Comparison of ENCODE assay signal across 16 cellular contexts in genomic region chr1:57926025-57926552, GRCh38.
A peak's percentile ranks its signal among the peaks of the same experiment; 100 is the strongest.
DNase-seq lines count a peak whose midpoint lies in the region; ATAC-seq and TF ChIP-seq lines count a peak whose summit lies in the region.
"Had no signal": no experiment of that assay in that cellular context is flagged by ENCODE, and none has a peak within 500 bp of the region (broad histone marks: within the 10 kb centered on the region; RNA-seq: fewer than 3 reads in every experiment).

No MANE protein-coding gene starts in this region.

- peak overlapping the region; percentile 18; the same call in 1 of the 2 replicates for H3K4me2 ChIP-seq in BLaER1

- no peak for TF ChIP-seq EP300 in esophagus muscularis mucosa (IDR thresholded peaks at IDR 0.05)

- TF ChIP-seq CTCF in esophagus muscularis mucosa (IDR thresholded peaks at IDR 0.05) (no peak), mucosa of descending colon (IDR thresholded peaks at IDR 0.05) (no peak), heart left ventricle (IDR thresholded peaks at IDR 0.05) (no peak)

- H3K4me1 ChIP-seq in BLaER1 = peaks cover 37% of the 10 kb centered on the region
- no peaks in the 10 kb centered on the region for H3K4me1 ChIP-seq in esophagus muscularis mucosa
- no peaks in the 10 kb centered on the region for H3K4me1 ChIP-seq in mucosa of descending colon (ENCODE audit: low read depth)
- no peaks in the 10 kb centered on the region for H3K4me1 ChIP-seq in heart left ventricle

- no peak for TF ChIP-seq POLR2A in esophagus muscularis mucosa (IDR thresholded peaks at IDR 0.05; ENCODE audit: low read depth)
- TF ChIP-seq POLR2A in heart left ventricle (IDR thresholded peaks at IDR 0.05) = no peak

- no peaks in the 10 kb centered on the region for H3K36me3 ChIP-seq in BLaER1
- no peaks in the 10 kb centered on the region for H3K36me3 ChIP-seq in esophagus muscularis mucosa
- H3K36me3 ChIP-seq in mucosa of descending colon (ENCODE audit: low read depth) = no peaks in the 10 kb centered on the region
- no peaks in the 10 kb centered on the region for H3K36me3 ChIP-seq in heart left ventricle
- H3K36me3 ChIP-seq: BLaER1 treated with 17β-estradiol and CSF1 and Interleukin-3, amounts not matched to agents 10 nM and 100 nM had no signal

- no peaks in the 10 kb centered on the region for H3K9me3 ChIP-seq in BLaER1
- no peaks in the 10 kb centered on the region for H3K9me3 ChIP-seq in esophagus muscularis mucosa
- no peaks in the 10 kb centered on the region for H3K9me3 ChIP-seq in mucosa of descending colon
- no peaks in the 10 kb centered on the region for H3K9me3 ChIP-seq in heart left ventricle
- H3K9me3 ChIP-seq: BLaER1 treated with 17β-estradiol and CSF1 and Interleukin-3, amounts not matched to agents 10 nM and 100 nM had no signal

- intact Hi-C loops in esophagus muscularis mucosa (cut with DNase I) = no loop called here
- intact Hi-C loops in mucosa of descending colon (cut with DNase I, micrococcal nuclease) = no loop called here
- intact Hi-C loops in heart left ventricle (cut with DNase I) = no loop called here

- 86% methylated on average over 4 of the region's 4 CpGs for WGBS in esophagus muscularis mucosa
- 74 to 81% (median 77%) methylated on average over 4 of the region's 4 CpGs for WGBS in heart left ventricle, 4 donors

- H3K27ac ChIP-seq in BLaER1 (no peak overlapping the region), esophagus muscularis mucosa (replicated peaks in 1 of 4) (no peak overlapping the region), heart left ventricle (no peak overlapping the region)
- H3K27ac ChIP-seq: 22Rv1; BLaER1 treated with 17β-estradiol and CSF1 and Interleukin-3, amounts not matched to agents 10 nM and 100 nM; GM23248 had no signal

- no peaks in the 10 kb centered on the region for H4K20me1 ChIP-seq in BLaER1
- H4K20me1 ChIP-seq: BLaER1 treated with 17β-estradiol and CSF1 and Interleukin-3, amounts not matched to agents 10 nM and 100 nM had no signal

- H3K4me3 ChIP-seq in BLaER1 (no peak overlapping the region), esophagus muscularis mucosa (no peak overlapping the region), mucosa of descending colon (no peak overlapping the region), heart left ventricle (no peak overlapping the region)
- H3K4me3 ChIP-seq: BLaER1 treated with 17β-estradiol and CSF1 and Interleukin-3, amounts not matched to agents 10 nM and 100 nM; GM23248 had no signal

- DNase-seq in esophagus muscularis mucosa (ENCODE audit: extremely low spot score) = peak; percentile 47
- no peak for DNase-seq in mucosa of descending colon
- DNase-seq in activated T-cell treated with anti-CD3 and anti-CD28 coated beads, Interleukin-2, amount 50 U/mL, for 48 hours = no peak
- DNase-seq in heart left ventricle = no peak
- DNase-seq: CD4-positive, alpha-beta T cell; CD8-positive, alpha-beta memory T cell; DMS 273 treated with DMSO at 0.1 percent for 48 hours; DMS53; DMS79 treated with DMSO at 0.1 percent for 48 hours; GM23248; H7; HCEC 1CT had no signal

- H3K9ac ChIP-seq in BLaER1 = no peak overlapping the region
- H3K9ac ChIP-seq: BLaER1 treated with 17β-estradiol and CSF1 and Interleukin-3, amounts not matched to agents 10 nM and 100 nM; GM23248 had no signal

- H3K27me3 ChIP-seq in BLaER1 (no peaks in the 10 kb centered on the region), esophagus muscularis mucosa (no peaks in the 10 kb centered on the region), heart left ventricle (no peaks in the 10 kb centered on the region)
- H3K27me3 ChIP-seq: BLaER1 treated with 17β-estradiol and CSF1 and Interleukin-3, amounts not matched to agents 10 nM and 100 nM had no signal

- peak; percentile 77 for ATAC-seq in mucosa of descending colon
- ATAC-seq in HG03280 (IDR thresholded peaks at IDR 0.05; ENCODE audit: unreplicated experiment) = no peak
- no peak for ATAC-seq in heart left ventricle
